In genomic region chr19:16283103-16283469, GRCh38 we compare ENCODE assay signal across 8 cellular contexts. TPM values are rescaled to one million over a fixed set of nuclear protein-coding genes. Genes with fewer than 3 reads are reported as not detected.
DNase-seq lines count a peak whose midpoint lies in the region; ATAC-seq lines count a peak whose summit lies in the region.
"Had no signal": no experiment of that assay in that cellular context is flagged by ENCODE, and none has a peak within 500 bp of the region (broad histone marks: within the 10 kb centered on the region; RNA-seq: fewer than 3 reads in every experiment).

No MANE protein-coding gene starts in this region.

- no peaks in the 10 kb centered on the region for H3K9me3 Mint-ChIP-seq in IgD-negative memory B cell
- no peaks in the 10 kb centered on the region for H3K9me3 Mint-ChIP-seq in stimulated activated naive B cell treated with anti-CD40 and anti-IgM and Interleukin-4, amounts not matched to agents 10 μg/mL and 1 μg/mL and 100 μg/mL, for 72 hours

- H3K27me3 Mint-ChIP-seq in IgD-negative memory B cell = peaks cover 4% of the 10 kb centered on the region
- H3K27me3 Mint-ChIP-seq in stimulated activated naive B cell treated with anti-CD40 and anti-IgM and Interleukin-4, amounts not matched to agents 10 μg/mL and 1 μg/mL and 100 μg/mL, for 72 hours = peaks cover 8 to 16% of the 10 kb centered on the region in 2 donors

- peak overlapping the region; percentile 76 for H3K27ac ChIP-seq in angular gyrus (ENCODE audit: low read depth, low read length)
- H3K27ac ChIP-seq in layer of hippocampus (ENCODE audit: low read depth, low read length) = peak overlapping the region; percentile 93

- no peaks in the 10 kb centered on the region for H3K27me3 ChIP-seq in layer of hippocampus (ENCODE audit: control insufficient read depth, insufficient read depth, low read length)

- peak overlapping the region in 3 of 4 donors; percentile 59 to 91 (median 75) for H3K4me3 Mint-ChIP-seq in IgD-negative memory B cell
- peak overlapping the region; percentile 75 to 79 for H3K4me3 Mint-ChIP-seq in stimulated activated naive B cell treated with anti-CD40 and anti-IgM and Interleukin-4, amounts not matched to agents 10 μg/mL and 1 μg/mL and 100 μg/mL, for 72 hours

- peak overlapping the region in 1 of 3 donors; percentile 7 for H3K27ac Mint-ChIP-seq in IgD-negative memory B cell
- peak overlapping the region; percentile 96 for H3K27ac Mint-ChIP-seq in stimulated activated naive B cell treated with anti-CD40 and anti-IgM and Interleukin-4, amounts not matched to agents 10 μg/mL and 1 μg/mL and 100 μg/mL, for 72 hours

- ATAC-seq in stimulated activated naive B cell treated with anti-CD40 and anti-IgM and Interleukin-4, amounts not matched to agents 10 μg/mL and 1 μg/mL and 100 μg/mL, for 72 hours (replicated peaks) = no peak

- DNase-seq in stimulated activated naive B cell treated with anti-CD40 and anti-IgM and Interleukin-4, amounts not matched to agents 10 μg/mL and 1 μg/mL and 100 μg/mL, for 72 hours = no peak
- DNase-seq in dermis blood vessel endothelial cell = no peak
- no peak for DNase-seq in mucosa of gallbladder (ENCODE audit: low spot score)
- no peak for DNase-seq in HPDE6-E6E7 (ENCODE audit: extremely low spot score)
- DNase-seq: NCI-H526 treated with DMSO at 0.1 percent for 48 hours had no signal

- H3K36me3 Mint-ChIP-seq in IgD-negative memory B cell = no peaks in the 10 kb centered on the region
- H3K36me3 Mint-ChIP-seq in stimulated activated naive B cell treated with anti-CD40 and anti-IgM and Interleukin-4, amounts not matched to agents 10 μg/mL and 1 μg/mL and 100 μg/mL, for 72 hours = no peaks in the 10 kb centered on the region

- H3K4me1 Mint-ChIP-seq in IgD-negative memory B cell = peaks cover 14 to 23% (median 23%) of the 10 kb centered on the region in 3 donors
- H3K4me1 Mint-ChIP-seq in stimulated activated naive B cell treated with anti-CD40 and anti-IgM and Interleukin-4, amounts not matched to agents 10 μg/mL and 1 μg/mL and 100 μg/mL, for 72 hours = peaks cover 36 to 62% of the 10 kb centered on the region in 2 donors

RNA-seq across cellular contexts. Expression of gene KLF2, which starts 41.5 kb away (rescaled TPM):
- polyA plus RNA-seq in IgD-negative memory B cell = 199 TPM
- 4.4 and 5.1 TPM in 2 replicates for total RNA-seq in dermis blood vessel endothelial cell
- total RNA-seq in mucosa of gallbladder = 91.4 TPM

Comparison
In these comparisons a context has a peak if more than half of its experiments do, and no peak if none do; other contexts are left out.
1. RNA of gene KLF2, which starts 41.5 kb away (total RNA-seq): 91.4 TPM in mucosa of gallbladder (single experiment); 4.4 to 5.1 TPM in dermis blood vessel endothelial cell; every median in the first group is over 10 times any median in the second.